In the genomic region with DNA sequence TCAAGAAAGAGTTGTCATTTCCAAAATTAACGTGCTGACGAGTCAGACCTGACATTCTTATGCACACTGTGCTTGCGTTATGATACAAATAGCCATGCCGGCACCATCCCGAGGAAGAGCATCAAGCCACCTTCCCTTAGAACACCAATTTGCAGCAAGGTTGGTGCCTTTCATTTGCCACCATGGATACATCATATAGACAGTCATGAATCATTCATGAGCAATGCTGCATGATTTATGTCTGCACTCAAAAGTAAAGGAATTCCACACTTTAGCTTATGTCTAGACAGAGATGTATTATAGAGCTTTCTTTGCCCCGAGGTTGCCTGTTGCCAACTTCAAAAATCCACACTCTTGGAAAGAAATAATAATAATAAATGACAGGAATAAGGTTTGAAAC, we compare ENCODE assay signal across 16 cellular contexts.
DNase-seq lines count a peak whose midpoint lies in the region; ATAC-seq, FAIRE-seq and TF ChIP-seq lines count a peak whose summit lies in the region.
"Had no signal": no experiment of that assay in that cellular context is flagged by ENCODE, and none has a peak within 500 bp of the region (broad histone marks: within the 10 kb centered on the region; RNA-seq: fewer than 3 reads in every experiment).

No MANE protein-coding gene starts in this region.

- intact Hi-C loops in PC-3 (cut with micrococcal nuclease), result no loop called here

- no peaks in the 10 kb centered on the region for H3F3A ChIP-seq in PC-3 (ENCODE audit: low read length, unreplicated experiment)

- H3K9me3 ChIP-seq in PC-3 (ENCODE audit: low read length), result no peaks in the 10 kb centered on the region
- no peaks in the 10 kb centered on the region for H3K9me3 ChIP-seq in mesodermal cell (ENCODE audit: control insufficient read depth, low read length)

- 89 to 95% methylated on average over 5 of the region's 6 CpGs for WGBS in mesodermal cell (ENCODE audit: insufficient coverage in 2 of 2), 2 experiments

- no peaks in the 10 kb centered on the region for H3K9me3 Mint-ChIP-seq in chondrocyte (ENCODE audit: low read depth)

- peak overlapping the region; percentile 64 for H3K27ac Mint-ChIP-seq in chondrocyte (ENCODE audit: unreplicated experiment)

- H3K79me2 ChIP-seq in PC-3 (ENCODE audit: low read length), result no peaks in the 10 kb centered on the region

- H3K36me3 Mint-ChIP-seq in chondrocyte (ENCODE audit: low read depth), result no peaks in the 10 kb centered on the region

- no peaks in the 10 kb centered on the region for H4K20me1 ChIP-seq in PC-3 (ENCODE audit: low read length)

- TF ChIP-seq CTCF in PC-3 (conservative IDR thresholded peaks at IDR 0.05; ENCODE audit: low read depth, low read length) (no peak), chondrocyte (IDR thresholded peaks at IDR 0.05) (no peak)

- POLR2A ChIA-PET in PC-3 (lab: Charles Lee; ENCODE audit: unreplicated experiment), result no interaction called here

- H3K4me3 ChIP-seq in PC-3 (ENCODE audit: low read length), result no peak overlapping the region
- H3K4me3 ChIP-seq in mesodermal cell (ENCODE audit: extremely low read depth, insufficient read depth, low read length, poor library complexity, severe bottlenecking), result no peak overlapping the region

- H3K27me3 ChIP-seq in PC-3 (ENCODE audit: low read length), result no peaks in the 10 kb centered on the region

- FAIRE-seq in HTR-8/SVneo (lab: Jason Lieb, UNC), result no peak
- FAIRE-seq: GM18507, GM19239, HepG2 had no signal

- DNase-seq in COLO829 (ENCODE audit: low spot score) (peak; percentile 16), PC-3 (peak; percentile 50), chondrocyte (ENCODE audit: low spot score) (no peak), HTR-8/SVneo (ENCODE audit: insufficient read length, low spot score) (no peak), DMS 273 treated with DMSO at 0.1 percent for 48 hours (lab: John Stamatoyannopoulos, UW) (no peak)
- DNase-seq in activated CD4-positive, alpha-beta T cell treated with anti-CD3 and anti-CD28 coated beads for 4 hours, result no peak
- DNase-seq: C1 segment of cervical spinal cord, NCI-H1105 treated with DMSO at 0.1 percent for 48 hours, NCI-H187 treated with DMSO at 0.1 percent for 48 hours, NCI-H446, SHP77 had no signal

- H3K9ac ChIP-seq in PC-3 (ENCODE audit: low read length), result no peak overlapping the region

- H3K36me3 ChIP-seq in PC-3 (ENCODE audit: low read depth, low read length) (no peaks in the 10 kb centered on the region), mesodermal cell (ENCODE audit: control insufficient read depth, insufficient read depth, low read length) (no peaks in the 10 kb centered on the region)

- peaks cover 32% of the 10 kb centered on the region for H3K4me1 Mint-ChIP-seq in chondrocyte (ENCODE audit: low read depth)

- H3K4me1 ChIP-seq in PC-3 (ENCODE audit: insufficient read depth, low read length) (no peaks in the 10 kb centered on the region; the same call in 1 of the 2 replicates), mesodermal cell (ENCODE audit: control insufficient read depth, insufficient read depth, low read length, poor library complexity, severe bottlenecking) (peaks cover 8% of the 10 kb centered on the region)

- no peaks in the 10 kb centered on the region for H3K9me2 ChIP-seq in PC-3 (replicated peaks; ENCODE audit: low read length)

- H3K4me2 ChIP-seq in PC-3 (ENCODE audit: low read length), result no peak overlapping the region

- CTCF ChIA-PET in PC-3 (lab: Charles Lee), result no interaction called here

- H2AFZ ChIP-seq in PC-3 (ENCODE audit: low read length), result no peak overlapping the region

- no peak overlapping the region for H3K4me3 Mint-ChIP-seq in chondrocyte (ENCODE audit: unreplicated experiment)

- peak; percentile 46 for ATAC-seq in PC-3
- ATAC-seq in GM19395 (IDR thresholded peaks at IDR 0.05; ENCODE audit: unreplicated experiment), result no peak
- ATAC-seq: HepG2 had no signal

- H3K27ac ChIP-seq in PC-3 (ENCODE audit: low read length), result no peak overlapping the region
- peak overlapping the region; percentile 83 for H3K27ac ChIP-seq in mesodermal cell (ENCODE audit: low read depth, low read length, severe bottlenecking)

- no TSS peak for BruUV-seq in PC-3 (replicated peaks; lab: Mats Ljungman, UMichigan)

- H3K27me3 Mint-ChIP-seq in chondrocyte (ENCODE audit: low read depth), result no peaks in the 10 kb centered on the region

Comparison
In these comparisons a context has a peak if more than half of its experiments do, and no peak if none do; other contexts are left out.
1. DNase-seq: peak in COLO829 (single experiment) and PC-3 (single experiment); none in chondrocyte (single experiment), HTR-8/SVneo (single experiment), activated CD4-positive, alpha-beta T cell treated with anti-CD3 and anti-CD28 coated beads for 4 hours (0 of 2) and DMS 273 treated with DMSO at 0.1 percent for 48 hours (single experiment).